In the genomic region with DNA sequence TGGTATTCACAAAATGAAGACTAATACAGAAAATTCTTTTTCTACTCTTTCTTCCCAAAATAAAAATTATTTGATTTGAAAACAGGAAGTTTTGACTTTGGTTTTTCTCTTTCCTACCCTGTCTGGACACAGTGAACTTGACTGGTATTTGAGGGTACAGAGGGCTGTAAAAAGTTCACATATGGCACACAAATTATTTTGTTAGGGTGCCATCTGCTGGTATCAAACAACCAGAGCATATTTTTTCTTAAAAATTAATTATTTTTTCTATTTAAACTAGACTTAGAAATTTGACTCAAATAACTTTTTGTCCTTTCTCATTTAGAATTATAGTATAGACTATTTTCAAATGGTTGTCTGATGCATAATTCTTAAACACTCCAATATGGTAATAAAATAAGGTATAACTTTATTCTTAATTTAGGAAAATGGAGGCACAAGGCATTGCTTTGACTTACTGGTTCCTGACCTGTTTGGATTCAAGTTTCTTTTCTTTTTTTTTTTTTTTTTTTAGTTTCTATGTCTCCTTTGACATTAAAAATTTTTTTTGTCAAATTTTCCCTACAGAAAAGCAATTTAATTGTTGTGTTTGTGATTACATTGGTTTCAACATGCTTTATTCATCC, we compare ENCODE assay signal across 10 cellular contexts.
DNase-seq lines count a peak whose midpoint lies in the region; ATAC-seq, FAIRE-seq and TF ChIP-seq lines count a peak whose summit lies in the region.
"Had no signal": no experiment of that assay in that cellular context is flagged by ENCODE, and none has a peak within 500 bp of the region (broad histone marks: within the 10 kb centered on the region; RNA-seq: fewer than 3 reads in every experiment).

No MANE protein-coding gene starts in this region.

- in situ Hi-C loops in HepG2 (cut with HindIII; ENCODE audit: extremely low pct_ligation_motif_present, low pct_unique_long_range_greater_than_20kb) = loop anchor here (5.0 kb wide), 1 partner anchor 785 kb away; no protein-coding TSS in a partner anchor

- no peaks in the 10 kb centered on the region for H3K9me3 Mint-ChIP-seq in Caco-2 (ENCODE audit: unreplicated experiment)

- DNase-seq in Caco-2 (no peak), Kasumi-1 (lab: John Stamatoyannopoulos, UW) (peak; percentile 36 to 53), HepG2 (ENCODE audit: low spot score) (peak; percentile 25), MV-4-11 (lab: John Stamatoyannopoulos, UW) (no peak), upper lobe of left lung (no peak), LoVo (ENCODE audit: low spot score) (no peak)

- no peak for TF ChIP-seq POLR2A in HepG2 (IDR thresholded peaks at IDR 0.05; ENCODE audit: insufficient read depth in 1 of 2, low read depth in 2 of 2, low read length in 2 of 2)
- no peak for TF ChIP-seq POLR2A in upper lobe of left lung (IDR thresholded peaks at IDR 0.05)

- BruUV-seq in Caco-2 (replicated peaks; lab: Mats Ljungman, UMichigan) (no TSS peak), HepG2 (replicated peaks; lab: Mats Ljungman, UMichigan) (no TSS peak)

- H3K4me3 Mint-ChIP-seq in Caco-2 (ENCODE audit: unreplicated experiment) = no peak overlapping the region
- H3K4me3 Mint-ChIP-seq: activated naive CD8-positive, alpha-beta T cell had no signal

- H3K27ac ChIP-seq in VCaP = no peak overlapping the region
- H3K27ac ChIP-seq in HepG2 (ENCODE audit: extremely low read length, insufficient read depth, low read length) = no peak overlapping the region
- H3K27ac ChIP-seq in upper lobe of left lung = no peak overlapping the region
- H3K27ac ChIP-seq: neutrophil had no signal

- H3K27ac Mint-ChIP-seq in Caco-2 (ENCODE audit: unreplicated experiment) = no peak overlapping the region
- H3K27ac Mint-ChIP-seq: activated naive CD8-positive, alpha-beta T cell had no signal

- TF ChIP-seq CTCF in Caco-2 (IDR thresholded peaks at IDR 0.05; ENCODE audit: insufficient read depth in 1 of 2, low read depth in 1 of 2, low read length in 1 of 2, severe bottlenecking in 1 of 2, unreplicated experiment in 1 of 2) (peak; percentile 23 to 24), VCaP (conservative IDR thresholded peaks at IDR 0.05) (peak; percentile 73), HepG2 (CRISPR knock-in tag; IDR thresholded peaks at IDR 0.05) (peak; percentile 31; the same call in 1 of the 2 replicates), upper lobe of left lung (IDR thresholded peaks at IDR 0.05) (peak in 1 of 6 experiments; percentile 7)

- H3K4me1 Mint-ChIP-seq in Caco-2 (ENCODE audit: low read depth, unreplicated experiment) = no peaks in the 10 kb centered on the region

- H3K27me3 ChIP-seq in Caco-2 (replicated peaks; ENCODE audit: control insufficient read depth, insufficient read depth, low read length) = no peaks in the 10 kb centered on the region; the same call in 1 of the 2 replicates
- no peaks in the 10 kb centered on the region for H3K27me3 ChIP-seq in HepG2 (ENCODE audit: control insufficient read depth in 1 of 2, insufficient read depth in 2 of 2, low read length in 2 of 2)
- no peaks in the 10 kb centered on the region for H3K27me3 ChIP-seq in upper lobe of left lung
- H3K27me3 ChIP-seq: neutrophil had no signal

- H2AFZ ChIP-seq in HepG2 (ENCODE audit: low read length) = no peak overlapping the region

- TF ChIP-seq RAD21 in HepG2 (CRISPR knock-in tag; IDR thresholded peaks at IDR 0.05) = no peak

- CTCF ChIA-PET in Caco-2 (lab: Charles Lee) (no interaction called here), HepG2 (lab: Yijun Ruan, JAX; ENCODE audit: low intra/inter-chr PET ratio, low total read pairs) (interaction anchor here (1.3 to 2.3 kb wide), 4 partner anchors 521 to 786 kb away, joined by 8 to 37 read pairs (median 14); no protein-coding TSS in a partner anchor)

- H3K4me2 ChIP-seq in HepG2 (ENCODE audit: low read depth, low read length) = no peak overlapping the region

- no peak for FAIRE-seq in HepG2 (lab: Jason Lieb, UNC)

- H4K20me1 ChIP-seq in HepG2 (ENCODE audit: insufficient read depth, low read length) = no peaks in the 10 kb centered on the region

- no peak for TF ChIP-seq EP300 in HepG2 (IDR thresholded peaks at IDR 0.05; ENCODE audit: low read depth in 2 of 2, low read length in 2 of 2)
- no peak for TF ChIP-seq EP300 in HepG2 (CRISPR knock-in tag; IDR thresholded peaks at IDR 0.05; ENCODE audit: borderline replicate concordance)
- no peak for TF ChIP-seq EP300 in upper lobe of left lung (IDR thresholded peaks at IDR 0.05)

- H3K79me2 ChIP-seq in HepG2 (ENCODE audit: insufficient read depth, low read length) = no peaks in the 10 kb centered on the region

- POLR2A ChIA-PET in Caco-2 (lab: Charles Lee) = no interaction called here
- POLR2A ChIA-PET in HepG2 (lab: Yijun Ruan, JAX) = no interaction called here

- peaks cover 5% of the 10 kb centered on the region for H3K27me3 Mint-ChIP-seq in Caco-2 (ENCODE audit: insufficient read depth, unreplicated experiment)
- H3K27me3 Mint-ChIP-seq: activated naive CD8-positive, alpha-beta T cell had no signal

- H3K4me3 ChIP-seq in Caco-2 (ENCODE audit: low read depth, low read length) (no peak overlapping the region), HepG2 (replicated peaks in 1 of 3; ENCODE audit: insufficient read depth in 1 of 3, low read depth in 2 of 3, low read length in 3 of 3) (no peak overlapping the region), upper lobe of left lung (no peak overlapping the region)

- H3K9ac ChIP-seq in HepG2 (ENCODE audit: insufficient read depth, low read depth, low read length) = no peak overlapping the region

- peak; percentile 27; the same call in 1 of the 3 replicates for ATAC-seq in HepG2
- ATAC-seq in GM19452 (IDR thresholded peaks at IDR 0.05; ENCODE audit: unreplicated experiment) = no peak
- ATAC-seq in upper lobe of left lung (ENCODE audit: low FRiP score in 2 of 2) = no peak

- H3K36me3 Mint-ChIP-seq in Caco-2 (ENCODE audit: insufficient read depth, unreplicated experiment) = no peaks in the 10 kb centered on the region
- H3K36me3 Mint-ChIP-seq: activated naive CD8-positive, alpha-beta T cell had no signal

- no peaks in the 10 kb centered on the region for H3K4me1 ChIP-seq in Caco-2
- H3K4me1 ChIP-seq in HepG2 (ENCODE audit: insufficient read depth, low read length) = no peaks in the 10 kb centered on the region
- no peaks in the 10 kb centered on the region for H3K4me1 ChIP-seq in upper lobe of left lung

- no peaks in the 10 kb centered on the region for H3K9me3 ChIP-seq in Caco-2
- H3K9me3 ChIP-seq in HepG2 (ENCODE audit: low read length) = no peaks in the 10 kb centered on the region
- H3K9me3 ChIP-seq in upper lobe of left lung = no peaks in the 10 kb centered on the region
- H3K9me3 ChIP-seq: neutrophil had no signal

- intact Hi-C loops in Caco-2 (cut with micrococcal nuclease; ENCODE audit: unreplicated experiment) (loop anchor here (1.0 to 2.0 kb wide), 2 partner anchors 520 to 783 kb away; no protein-coding TSS in a partner anchor), HepG2 (cut with micrococcal nuclease; ENCODE audit: unreplicated experiment) (loop anchor here (1.0 to 10.0 kb wide), 3 partner anchors 312 to 783 kb away; no protein-coding TSS in a partner anchor)

- no peaks in the 10 kb centered on the region for H3K36me3 ChIP-seq in Caco-2 (ENCODE audit: control insufficient read depth, insufficient read depth, low read length)
- no peaks in the 10 kb centered on the region for H3K36me3 ChIP-seq in HepG2 (replicated peaks in 1 of 2; ENCODE audit: control insufficient read depth in 1 of 2, insufficient read depth in 2 of 2, low read length in 2 of 2)
- no peaks in the 10 kb centered on the region for H3K36me3 ChIP-seq in upper lobe of left lung
- H3K36me3 ChIP-seq: neutrophil had no signal

TF ChIP-seq in HepG2, 621 proteins besides CTCF, POLR2A, EP300 and RAD21 (continues in another document):
- TF ChIP-seq, protein P1, sequence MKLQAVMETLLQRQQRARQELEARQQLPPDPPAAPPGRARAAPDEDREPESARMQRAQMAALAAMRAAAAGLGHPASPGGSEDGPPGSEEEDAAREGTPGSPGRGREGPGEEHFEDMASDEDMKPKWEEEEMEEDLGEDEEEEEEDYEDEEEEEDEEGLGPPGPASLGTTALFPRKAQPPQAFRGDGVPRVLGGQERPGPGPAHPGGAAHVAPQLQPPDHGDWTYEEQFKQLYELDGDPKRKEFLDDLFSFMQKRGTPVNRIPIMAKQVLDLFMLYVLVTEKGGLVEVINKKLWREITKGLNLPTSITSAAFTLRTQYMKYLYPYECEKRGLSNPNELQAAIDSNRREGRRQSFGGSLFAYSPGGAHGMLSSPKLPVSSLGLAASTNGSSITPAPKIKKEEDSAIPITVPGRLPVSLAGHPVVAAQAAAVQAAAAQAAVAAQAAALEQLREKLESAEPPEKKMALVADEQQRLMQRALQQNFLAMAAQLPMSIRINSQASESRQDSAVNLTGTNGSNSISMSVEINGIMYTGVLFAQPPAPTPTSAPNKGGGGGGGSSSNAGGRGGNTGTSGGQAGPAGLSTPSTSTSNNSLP (IDR thresholded peaks at IDR 0.05; ENCODE audit: low read depth, low read length) = peak; percentile 50; the same call in 1 of the 2 replicates
- TF ChIP-seq HNRNPL (IDR thresholded peaks at IDR 0.05; ENCODE audit: low read depth, low read length) (no peak), ZSCAN25 (CRISPR knock-in tag; IDR thresholded peaks at IDR 0.05) (no peak), ZNF264 (CRISPR knock-in tag; IDR thresholded peaks at IDR 0.05) (no peak), YEATS2 (CRISPR knock-in tag; IDR thresholded peaks at IDR 0.05; ENCODE audit: borderline replicate concordance) (no peak), MED1 (CRISPR knock-in tag; IDR thresholded peaks at IDR 0.05) (no peak), TSC22D2 (CRISPR knock-in tag; IDR thresholded peaks at IDR 0.05; ENCODE audit: borderline replicate concordance) (no peak), ZNF234 (CRISPR knock-in tag; conservative IDR thresholded peaks at IDR 0.05) (no peak)
- TF ChIP-seq, protein P2, sequence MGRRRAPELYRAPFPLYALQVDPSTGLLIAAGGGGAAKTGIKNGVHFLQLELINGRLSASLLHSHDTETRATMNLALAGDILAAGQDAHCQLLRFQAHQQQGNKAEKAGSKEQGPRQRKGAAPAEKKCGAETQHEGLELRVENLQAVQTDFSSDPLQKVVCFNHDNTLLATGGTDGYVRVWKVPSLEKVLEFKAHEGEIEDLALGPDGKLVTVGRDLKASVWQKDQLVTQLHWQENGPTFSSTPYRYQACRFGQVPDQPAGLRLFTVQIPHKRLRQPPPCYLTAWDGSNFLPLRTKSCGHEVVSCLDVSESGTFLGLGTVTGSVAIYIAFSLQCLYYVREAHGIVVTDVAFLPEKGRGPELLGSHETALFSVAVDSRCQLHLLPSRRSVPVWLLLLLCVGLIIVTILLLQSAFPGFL (CRISPR knock-in tag; IDR thresholded peaks at IDR 0.05) = no peak

Comparison
In these comparisons a context has a peak if more than half of its experiments do, and no peak if none do; other contexts are left out.
1. DNase-seq: peak in Kasumi-1 (2 of 2) and HepG2 (single experiment); none in Caco-2 (0 of 2), MV-4-11 (single experiment), upper lobe of left lung (0 of 2) and LoVo (single experiment).